11 cellular contexts compared by ENCODE assay signal in the genomic region with DNA sequence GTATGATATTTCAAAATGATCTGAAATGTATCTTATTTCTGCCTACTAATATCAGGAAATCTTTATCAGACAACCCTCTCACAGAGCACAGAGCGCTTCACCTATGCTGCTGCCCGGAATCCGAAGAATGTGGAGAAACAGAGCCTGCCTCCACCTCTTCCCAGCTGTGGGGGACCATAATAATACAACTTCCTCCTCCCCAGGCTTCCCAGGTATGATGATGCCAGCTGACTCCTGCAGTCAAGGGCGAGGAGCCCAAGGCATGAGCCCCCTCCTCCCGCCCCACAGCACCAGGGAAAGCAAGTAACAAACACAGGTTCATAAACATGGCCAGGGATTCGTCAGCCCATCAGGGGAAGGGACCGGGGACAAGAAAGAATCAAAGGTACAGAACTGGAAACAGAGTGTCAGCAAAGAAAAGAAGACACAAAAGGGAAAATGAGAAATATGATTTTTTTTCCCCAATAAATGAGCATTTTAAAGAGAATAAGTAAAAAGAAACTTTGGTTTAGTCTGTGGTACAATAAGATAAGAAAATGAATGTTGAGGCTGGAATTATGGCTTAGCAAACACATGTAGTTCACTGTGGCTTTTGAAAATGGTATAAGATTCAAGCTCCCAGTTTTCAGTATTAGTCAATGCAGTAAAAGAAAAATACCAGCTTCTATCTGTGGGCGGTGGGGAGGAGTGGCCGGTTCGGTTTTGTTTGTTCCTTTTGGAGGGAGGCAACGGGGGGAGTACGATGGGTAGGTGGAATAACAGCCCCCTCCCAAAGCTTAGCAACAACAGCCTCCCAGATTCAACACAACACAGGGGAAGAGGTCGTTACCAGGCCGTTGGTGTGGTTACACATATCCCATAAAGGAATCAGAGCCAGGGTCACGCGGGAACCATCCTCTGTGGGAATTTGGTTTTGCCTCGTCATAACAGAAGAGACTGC.
DNase-seq lines count a peak whose midpoint lies in the region; ATAC-seq lines count a peak whose summit lies in the region.
"Had no signal": no experiment of that assay in that cellular context is flagged by ENCODE, and none has a peak within 500 bp of the region (broad histone marks: within the 10 kb centered on the region; RNA-seq: fewer than 3 reads in every experiment).

No MANE protein-coding gene starts in this region.

- in situ Hi-C loops in HAP-1 (cut with MboI; ENCODE audit: low sequenced_read_pairs) = loop anchor here (10.0 kb wide), 1 partner anchor 88 kb away; no protein-coding TSS in a partner anchor

- DNase-seq in NCI-H82 (lab: John Stamatoyannopoulos, UW) (peak; percentile 60), NCI-H82 treated with DMSO at 0.1 percent for 48 hours (lab: John Stamatoyannopoulos, UW; ENCODE audit: unreplicated experiment) (no peak), T-helper 17 cell (no peak), fibroblast of peridontal ligament (ENCODE audit: extremely low read depth) (peak; percentile 74), renal cortical epithelial cell (ENCODE audit: low read depth) (peak; percentile 50), HAP-1 (ENCODE audit: low spot score in 2 of 2) (no peak)
- DNase-seq: activated effector memory CD4-positive, alpha-beta T cell treated with Interleukin-2 at 50 U/mL for 16 hours; T1000 had no signal

- peaks cover 11% of the 10 kb centered on the region for H3K36me3 Mint-ChIP-seq in T-helper 17 cell (ENCODE audit: low read depth)

- H3K4me3 ChIP-seq in HAP-1 = no peak overlapping the region
- H3K4me3 ChIP-seq: thoracic aorta had no signal

- H3K4me1 ChIP-seq in HAP-1 = peaks cover 32% of the 10 kb centered on the region

- no peaks in the 10 kb centered on the region for H3K27me3 Mint-ChIP-seq in T-helper 17 cell

- H3K4me1 Mint-ChIP-seq in T-helper 17 cell = peaks cover 26% of the 10 kb centered on the region

- no peaks in the 10 kb centered on the region for H3K27me3 ChIP-seq in HAP-1 (ENCODE audit: low read depth)

- H3K4me3 Mint-ChIP-seq in T-helper 17 cell = no peak overlapping the region

- ATAC-seq in T-helper 17 cell (no peak), HG03045 (IDR thresholded peaks at IDR 0.05; ENCODE audit: unreplicated experiment) (no peak), GM19395 (IDR thresholded peaks at IDR 0.05; ENCODE audit: unreplicated experiment) (no peak)

- H3K9me3 ChIP-seq in T-helper 17 cell (ENCODE audit: control insufficient read depth, low read length, poor library complexity, severe bottlenecking) = no peaks in the 10 kb centered on the region
- H3K9me3 ChIP-seq in HAP-1 = no peaks in the 10 kb centered on the region
- H3K9me3 ChIP-seq: thoracic aorta had no signal

- peak overlapping the region; percentile 78 for H3K27ac Mint-ChIP-seq in T-helper 17 cell

- no peaks in the 10 kb centered on the region for H3K36me3 ChIP-seq in HAP-1 (replicated peaks)

Comparison
In these comparisons a context has a peak if more than half of its experiments do, and no peak if none do; other contexts are left out.
1. DNase-seq: peak in NCI-H82 (single experiment), fibroblast of peridontal ligament (single experiment) and renal cortical epithelial cell (single experiment); none in NCI-H82 treated with DMSO at 0.1 percent for 48 hours (single experiment), T-helper 17 cell (0 of 3) and HAP-1 (0 of 2).